In genomic region chr13:110358381-110358780, GRCh38 we compare ENCODE assay signal across 1 cellular context.
TF ChIP-seq lines count a peak whose summit lies in the region.

No MANE protein-coding gene starts in this region.

TF ChIP-seq in IMR-90, 13 proteins besides CTCF, POLR2A, EP300 and RAD21:
- no peak for TF ChIP-seq ELK1 (IDR thresholded peaks at IDR 0.05; ENCODE audit: borderline replicate concordance, low read depth, low read length)
- no peak for TF ChIP-seq NFE2L2 (IDR thresholded peaks at IDR 0.05; ENCODE audit: low read depth, low read length)
- no peak for TF ChIP-seq RCOR1 (IDR thresholded peaks at IDR 0.05; ENCODE audit: insufficient replicate concordance, low read length)
- TF ChIP-seq RFX5 (IDR thresholded peaks at IDR 0.05; ENCODE audit: low read depth, low read length) = no peak
- no peak for TF ChIP-seq CEBPB (IDR thresholded peaks at IDR 0.05; ENCODE audit: low read depth, low read length)
- no peak for TF ChIP-seq USF2 (IDR thresholded peaks at IDR 0.05; ENCODE audit: low read depth, low read length)
- TF ChIP-seq FOS (IDR thresholded peaks at IDR 0.05; ENCODE audit: low read depth, low read length) = no peak
- TF ChIP-seq BHLHE40 (IDR thresholded peaks at IDR 0.05; ENCODE audit: low read depth, low read length) = no peak
- TF ChIP-seq SMC3 (IDR thresholded peaks at IDR 0.05; ENCODE audit: low read depth, low read length) = no peak
- no peak for TF ChIP-seq CHD1 (IDR thresholded peaks at IDR 0.05; ENCODE audit: low read depth, low read length)
- no peak for TF ChIP-seq MAZ (IDR thresholded peaks at IDR 0.05; ENCODE audit: borderline replicate concordance, low read depth, low read length)
- no peak for TF ChIP-seq MAFK (IDR thresholded peaks at IDR 0.05; ENCODE audit: low read depth, low read length)
- TF ChIP-seq MXI1 (IDR thresholded peaks at IDR 0.05; ENCODE audit: borderline replicate concordance, low read depth, low read length) = no peak
